Comparison of ENCODE assay signal across 8 cellular contexts in genomic region chr5:95892784-95893354, GRCh38.
A peak's percentile ranks its signal among the peaks of the same experiment; 100 is the strongest.
DNase-seq lines count a peak whose midpoint lies in the region; ATAC-seq and TF ChIP-seq lines count a peak whose summit lies in the region.

No MANE protein-coding gene starts in this region.

- H3K9ac ChIP-seq in smooth muscle cell (ENCODE audit: low read depth) = no peak overlapping the region

- peaks cover 2% of the 10 kb centered on the region for H3K36me3 Mint-ChIP-seq in T-helper 17 cell (ENCODE audit: low read depth)
- H3K36me3 Mint-ChIP-seq in mesothelial cell of epicardium = no peaks in the 10 kb centered on the region

- TF ChIP-seq CTCF in GM12864 (IDR thresholded peaks at IDR 0.05; ENCODE audit: low read depth, low read length, missing control alignments) (peak; percentile 51), fibroblast of mammary gland (conservative IDR thresholded peaks at IDR 0.05; ENCODE audit: control insufficient read depth, insufficient read depth, low read depth, low read length) (peak; percentile 70), smooth muscle cell (IDR thresholded peaks at IDR 0.05; ENCODE audit: borderline replicate concordance, insufficient read depth, poor library complexity, severe bottlenecking) (peak; percentile 30), mesothelial cell of epicardium (IDR thresholded peaks at IDR 0.05; ENCODE audit: unreplicated experiment) (no peak)

- peaks cover 2% of the 10 kb centered on the region for H3K4me1 Mint-ChIP-seq in T-helper 17 cell
- peaks cover 11% of the 10 kb centered on the region for H3K4me1 Mint-ChIP-seq in mesothelial cell of epicardium

- no peaks in the 10 kb centered on the region for H3F3A ChIP-seq in smooth muscle cell (ENCODE audit: low read depth)

- H3K36me3 ChIP-seq in smooth muscle cell (ENCODE audit: low read depth) = peaks cover 43% of the 10 kb centered on the region

- DNase-seq in ACHN = peak; percentile 46
- no peak for DNase-seq in GM12864 (ENCODE audit: low read depth)
- DNase-seq in T-helper 17 cell = no peak
- peak; percentile 61 for DNase-seq in fibroblast of mammary gland (ENCODE audit: low read depth)
- no peak for DNase-seq in smooth muscle cell (lab: John Stamatoyannopoulos, UW; ENCODE audit: unreplicated experiment)
- DNase-seq in mesothelial cell of epicardium (ENCODE audit: low spot score in 2 of 2, unreplicated experiment in 2 of 2) = no peak

- no peaks in the 10 kb centered on the region for H3K9me3 ChIP-seq in T-helper 17 cell (ENCODE audit: control insufficient read depth, low read length, poor library complexity, severe bottlenecking)
- H3K9me3 ChIP-seq in smooth muscle cell (replicated peaks; ENCODE audit: low read depth) = no peaks in the 10 kb centered on the region

- H3K4me3 Mint-ChIP-seq in T-helper 17 cell (no peak overlapping the region), mesothelial cell of epicardium (no peak overlapping the region)

- in situ Hi-C loops in ACHN (cut with HindIII; ENCODE audit: low pct_ligation_motif_present, low pct_unique_long_range_greater_than_20kb, low sequenced_read_pairs) = no loop called here

- H4K20me1 ChIP-seq in smooth muscle cell (ENCODE audit: low read depth) = no peaks in the 10 kb centered on the region

- H3K27me3 ChIP-seq in smooth muscle cell (ENCODE audit: low read depth) = no peaks in the 10 kb centered on the region

- ATAC-seq in HG03354 (IDR thresholded peaks at IDR 0.05; ENCODE audit: poor library complexity, severe bottlenecking, unreplicated experiment) = peak; percentile 89
- ATAC-seq in T-helper 17 cell = peak; percentile 51
- ATAC-seq in HG03469 (IDR thresholded peaks at IDR 0.05; ENCODE audit: unreplicated experiment) = no peak

- H3K27ac Mint-ChIP-seq in T-helper 17 cell = no peak overlapping the region
- H3K27ac Mint-ChIP-seq in mesothelial cell of epicardium = no peak overlapping the region

- H3K4me1 ChIP-seq in smooth muscle cell (ENCODE audit: low read depth) = peaks cover 20% of the 10 kb centered on the region

- no peaks in the 10 kb centered on the region for H3K79me2 ChIP-seq in smooth muscle cell (ENCODE audit: low read depth)

- no peak overlapping the region for H2AFZ ChIP-seq in smooth muscle cell (ENCODE audit: low read depth)

- H3K27ac ChIP-seq in smooth muscle cell (ENCODE audit: low read depth) = no peak overlapping the region

- H3K4me3 ChIP-seq in GM12864 (ENCODE audit: low read depth, low read length) (no peak overlapping the region), fibroblast of mammary gland (ENCODE audit: control insufficient read depth, low read depth, low read length) (no peak overlapping the region), smooth muscle cell (no peak overlapping the region)

- 93% methylated on average over 5 of the region's 5 CpGs for WGBS in smooth muscle cell (ENCODE audit: low lambda C conversion rate)

- no peaks in the 10 kb centered on the region for H3K9me3 Mint-ChIP-seq in mesothelial cell of epicardium

- no peaks in the 10 kb centered on the region for H3K27me3 Mint-ChIP-seq in T-helper 17 cell
- H3K27me3 Mint-ChIP-seq in mesothelial cell of epicardium (ENCODE audit: low read depth) = no peaks in the 10 kb centered on the region

- no peak overlapping the region for H3K4me2 ChIP-seq in smooth muscle cell

Comparison
In these comparisons a context has a peak if more than half of its experiments do, and no peak if none do; other contexts are left out.
1. DNase-seq: peak in ACHN (single experiment) and fibroblast of mammary gland (single experiment); none in GM12864 (single experiment), T-helper 17 cell (0 of 3), smooth muscle cell (single experiment) and mesothelial cell of epicardium (0 of 2).